Comparison of ENCODE assay signal across 8 cellular contexts in the genomic region with DNA sequence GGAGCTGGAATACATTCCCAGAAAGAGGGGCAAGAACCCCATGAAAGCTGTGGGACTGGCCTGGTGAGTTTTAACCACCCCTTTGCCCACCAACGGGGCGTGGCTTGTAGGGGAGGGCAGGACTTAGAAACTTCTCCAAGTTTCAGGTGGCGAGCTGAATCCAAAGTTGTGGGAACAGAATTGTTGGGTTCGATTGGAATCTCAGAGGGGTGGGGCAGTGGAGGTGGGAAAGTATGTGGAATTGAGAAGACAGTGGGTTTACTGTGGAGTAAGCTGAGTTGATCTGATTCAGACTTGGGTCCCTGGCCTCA. TPM values are rescaled to one million over a fixed set of nuclear protein-coding genes. Genes with fewer than 3 reads are reported as not detected.
DNase-seq lines count a peak whose midpoint lies in the region; ATAC-seq and TF ChIP-seq lines count a peak whose summit lies in the region.

No MANE protein-coding gene starts in this region.

- peaks cover 31 to 60% (median 43%) of the 10 kb centered on the region in 4 donors for H3K4me1 Mint-ChIP-seq in CD4-positive, alpha-beta memory T cell
- peaks cover 37% of the 10 kb centered on the region for H3K4me1 Mint-ChIP-seq in osteocyte (ENCODE audit: unreplicated experiment)

- H3K36me3 ChIP-seq in CD4-positive, alpha-beta memory T cell (ENCODE audit: insufficient read depth, low read length), result peaks cover 42% of the 10 kb centered on the region
- peaks cover 48% of the 10 kb centered on the region for H3K36me3 ChIP-seq in OCI-LY7 (ENCODE audit: insufficient read depth, low read length)

- no peak overlapping the region for H2AFZ ChIP-seq in OCI-LY7 (ENCODE audit: low read length)

- H4K20me1 ChIP-seq in OCI-LY7 (ENCODE audit: insufficient read depth, low read length), result no peaks in the 10 kb centered on the region

- DNase-seq in CD4-positive, alpha-beta memory T cell, result no peak
- DNase-seq in OCI-LY7 (ENCODE audit: low spot score) (no peak), epithelial cell of esophagus (ENCODE audit: low read depth) (peak; percentile 56), osteocyte (ENCODE audit: extremely low spot score, unreplicated experiment) (no peak), NCI-H1092 (lab: John Stamatoyannopoulos, UW) (no peak), NCI-H524 treated with DMSO at 0.1 percent for 48 hours (lab: John Stamatoyannopoulos, UW) (no peak)

- TF ChIP-seq CTCF in OCI-LY7 (conservative IDR thresholded peaks at IDR 0.05; ENCODE audit: low read length) (no peak), epithelial cell of esophagus (IDR thresholded peaks at IDR 0.05; ENCODE audit: insufficient read depth, low read depth, low read length, missing control alignments) (no peak), osteocyte (IDR thresholded peaks at IDR 0.05) (no peak)

- H3K9me2 ChIP-seq in OCI-LY7 (ENCODE audit: insufficient read depth, low read length), result no peaks in the 10 kb centered on the region

- CTCF ChIA-PET in CD4-positive, alpha-beta memory T cell (lab: Charles Lee; ENCODE audit: partially characterized antibody), result interaction anchor here (0.9 to 7.5 kb wide), 22 partner anchors 9 to 577 kb away, joined by 3 to 446 read pairs (median 7); a partner anchor contains a TSS
- CTCF ChIA-PET in OCI-LY7 (lab: Charles Lee; ENCODE audit: unreplicated experiment), result interaction anchor here (0.6 to 3.3 kb wide), 4 partner anchors 14 to 85 kb away, joined by 3 to 17 read pairs (median 6); a partner anchor contains a TSS

- H3K79me2 ChIP-seq in OCI-LY7 (ENCODE audit: insufficient read depth, low read depth, low read length), result peaks cover 23% of the 10 kb centered on the region; the same call in 1 of the 2 replicates

- BruUV-seq in OCI-LY7 (replicated peaks; lab: Mats Ljungman, UMichigan), result no TSS peak

- no peaks in the 10 kb centered on the region for H3K27me3 Mint-ChIP-seq in CD4-positive, alpha-beta memory T cell
- H3K27me3 Mint-ChIP-seq in osteocyte (ENCODE audit: unreplicated experiment), result no peaks in the 10 kb centered on the region

- peak overlapping the region; percentile 18 to 96 (median 89) for H3K27ac Mint-ChIP-seq in CD4-positive, alpha-beta memory T cell
- H3K27ac Mint-ChIP-seq in osteocyte (ENCODE audit: unreplicated experiment), result peak overlapping the region; percentile 95

- H3K4me2 ChIP-seq in OCI-LY7 (ENCODE audit: low read length), result peak overlapping the region; percentile 86

- H3K27ac ChIP-seq in CD4-positive, alpha-beta memory T cell (ENCODE audit: low read depth, low read length), result peak overlapping the region; percentile 51
- H3K27ac ChIP-seq in OCI-LY7 (ENCODE audit: low read depth, low read length, poor library complexity, severe bottlenecking), result peak overlapping the region; percentile 44

- H3K4me1 ChIP-seq in CD4-positive, alpha-beta memory T cell (ENCODE audit: insufficient read depth, low read length), result peaks cover 34% of the 10 kb centered on the region
- peaks cover 23% of the 10 kb centered on the region for H3K4me1 ChIP-seq in OCI-LY7 (ENCODE audit: insufficient read depth, low read length, poor library complexity, severe bottlenecking)

- peak overlapping the region in 1 of 2 donors; percentile 79 for H3K4me3 ChIP-seq in CD4-positive, alpha-beta memory T cell (ENCODE audit: low read length in 2 of 2)
- H3K4me3 ChIP-seq in OCI-LY7 (ENCODE audit: low read depth, low read length, poor library complexity, severe bottlenecking) (peak overlapping the region; percentile 97), epithelial cell of esophagus (ENCODE audit: low read length) (peak overlapping the region; percentile 98)

- H3K4me3 Mint-ChIP-seq in CD4-positive, alpha-beta memory T cell, result peak overlapping the region; percentile 67 to 95 (median 92)
- H3K4me3 Mint-ChIP-seq in osteocyte (ENCODE audit: unreplicated experiment), result peak overlapping the region; percentile 96

- POLR2A ChIA-PET in CD4-positive, alpha-beta memory T cell (lab: Charles Lee; ENCODE audit: partially characterized antibody), result interaction anchor here (0.8 to 9.5 kb wide), 10 partner anchors 13 to 134 kb away, joined by 3 to 188 read pairs (median 14); a partner anchor contains a TSS
- POLR2A ChIA-PET in OCI-LY7 (lab: Charles Lee), result interaction anchor here (1.2 to 4.2 kb wide), 6 partner anchors 12 to 89 kb away, joined by 3 to 35 read pairs (median 5); no protein-coding TSS in a partner anchor

- H3K27me3 ChIP-seq in CD4-positive, alpha-beta memory T cell (ENCODE audit: insufficient read depth, low read length), result no peaks in the 10 kb centered on the region

- intact Hi-C loops in CD4-positive, alpha-beta memory T cell (cut with micrococcal nuclease), result loop anchor here (2.0 to 5.0 kb wide), 2 partner anchors 387 to 1116 kb away; a partner anchor contains a TSS
- intact Hi-C loops in OCI-LY7 (cut with micrococcal nuclease; ENCODE audit: unreplicated experiment), result loop anchor here (2.0 to 5.0 kb wide), 4 partner anchors 53 to 376 kb away; a partner anchor contains a TSS

- H3K9me3 Mint-ChIP-seq in CD4-positive, alpha-beta memory T cell, result no peaks in the 10 kb centered on the region
- H3K9me3 Mint-ChIP-seq in osteocyte (ENCODE audit: unreplicated experiment), result no peaks in the 10 kb centered on the region

- no peaks in the 10 kb centered on the region for H3K9me3 ChIP-seq in CD4-positive, alpha-beta memory T cell (ENCODE audit: control insufficient read depth in 1 of 2, low read length in 2 of 2)
- no peaks in the 10 kb centered on the region for H3K9me3 ChIP-seq in OCI-LY7 (ENCODE audit: low read length)

- H3K36me3 Mint-ChIP-seq in CD4-positive, alpha-beta memory T cell, result peaks cover 36 to 62% of the 10 kb centered on the region in 2 donors
- H3K36me3 Mint-ChIP-seq in osteocyte (ENCODE audit: unreplicated experiment), result peaks cover 21% of the 10 kb centered on the region

- ATAC-seq in HG02973 (IDR thresholded peaks at IDR 0.05; ENCODE audit: unreplicated experiment), result no peak
- no peak for ATAC-seq in HG03095 (IDR thresholded peaks at IDR 0.05; ENCODE audit: unreplicated experiment)

RNA-seq across cellular contexts. Expression of a gene that starts 1.1 kb away (rescaled TPM):
- total RNA-seq in CD4-positive, alpha-beta memory T cell, result 10 to 100 TPM; 31.1 to 33.6 TPM
- polyA plus RNA-seq in CD4-positive, alpha-beta memory T cell, result 100 to 1,000 TPM in 1 of 2 donors, 10 to 100 TPM in 1; 84.3 to 101 TPM
- 65.9 and 66.3 TPM in 2 replicates for total RNA-seq in OCI-LY7 (2014; rRNA removed; shearing (Covaris generic))
- total RNA-seq in OCI-LY7 (2022), result 62.2 and 74.5 TPM in 2 replicates
- total RNA-seq in osteocyte, result 43.0 and 45.0 TPM in 2 replicates

RNA-seq across cellular contexts. Expression of a gene that starts 1.5 kb away (rescaled TPM):
- total RNA-seq in CD4-positive, alpha-beta memory T cell, result 10 to 100 TPM; 66.2 to 66.3 TPM
- 100 to 1,000 TPM in 1 of 2 donors, 10 to 100 TPM in 1; 78.9 to 101 TPM for polyA plus RNA-seq in CD4-positive, alpha-beta memory T cell
- total RNA-seq in OCI-LY7 (2014; rRNA removed; shearing (Covaris generic)), result 97.0 and 136 TPM in 2 replicates
- 59.7 and 68.7 TPM in 2 replicates for total RNA-seq in OCI-LY7 (2022)
- 62.9 and 66.3 TPM in 2 replicates for total RNA-seq in osteocyte

RNA-seq across cellular contexts. Expression of a gene that starts 10.6 kb away (rescaled TPM):
- total RNA-seq in CD4-positive, alpha-beta memory T cell, result 1 to 10 TPM; 1.0 to 1.2 TPM
- under 1 TPM; 0.17 to 0.32 TPM for polyA plus RNA-seq in CD4-positive, alpha-beta memory T cell
- 0.22 TPM in 1 of 2 replicates, not detected in the other for total RNA-seq in OCI-LY7 (2014; rRNA removed; shearing (Covaris generic))
- total RNA-seq in OCI-LY7 (2022), result 0.40 and 0.44 TPM in 2 replicates
- total RNA-seq in osteocyte, result not detected in 2 replicates

RNA-seq across cellular contexts. Expression of a gene that starts 20.9 kb away (rescaled TPM):
- 100 to 1,000 TPM; 140 to 144 TPM for total RNA-seq in CD4-positive, alpha-beta memory T cell
- polyA plus RNA-seq in CD4-positive, alpha-beta memory T cell, result 100 to 1,000 TPM; 176 to 220 TPM
- total RNA-seq in OCI-LY7 (2014; rRNA removed; shearing (Covaris generic)), result 18.9 and 30.3 TPM in 2 replicates
- 26.9 and 27.6 TPM in 2 replicates for total RNA-seq in OCI-LY7 (2022)
- 86.4 and 97.4 TPM in 2 replicates for total RNA-seq in osteocyte

RNA-seq across cellular contexts. Expression of a gene that starts 54.5 kb away (rescaled TPM):
- total RNA-seq in CD4-positive, alpha-beta memory T cell, result 100 to 1,000 TPM; 412 to 414 TPM
- 1,000 to 10,000 TPM in 1 of 2 donors, 100 to 1,000 TPM in 1; 843 to 1,042 TPM for polyA plus RNA-seq in CD4-positive, alpha-beta memory T cell
- total RNA-seq in OCI-LY7 (2014; rRNA removed; shearing (Covaris generic)), result 257 and 264 TPM in 2 replicates
- total RNA-seq in OCI-LY7 (2022) (512 and 545 TPM in 2 replicates), osteocyte (265 and 284 TPM in 2 replicates)
